Comparison of ENCODE assay signal across 9 cellular contexts in the genomic region with DNA sequence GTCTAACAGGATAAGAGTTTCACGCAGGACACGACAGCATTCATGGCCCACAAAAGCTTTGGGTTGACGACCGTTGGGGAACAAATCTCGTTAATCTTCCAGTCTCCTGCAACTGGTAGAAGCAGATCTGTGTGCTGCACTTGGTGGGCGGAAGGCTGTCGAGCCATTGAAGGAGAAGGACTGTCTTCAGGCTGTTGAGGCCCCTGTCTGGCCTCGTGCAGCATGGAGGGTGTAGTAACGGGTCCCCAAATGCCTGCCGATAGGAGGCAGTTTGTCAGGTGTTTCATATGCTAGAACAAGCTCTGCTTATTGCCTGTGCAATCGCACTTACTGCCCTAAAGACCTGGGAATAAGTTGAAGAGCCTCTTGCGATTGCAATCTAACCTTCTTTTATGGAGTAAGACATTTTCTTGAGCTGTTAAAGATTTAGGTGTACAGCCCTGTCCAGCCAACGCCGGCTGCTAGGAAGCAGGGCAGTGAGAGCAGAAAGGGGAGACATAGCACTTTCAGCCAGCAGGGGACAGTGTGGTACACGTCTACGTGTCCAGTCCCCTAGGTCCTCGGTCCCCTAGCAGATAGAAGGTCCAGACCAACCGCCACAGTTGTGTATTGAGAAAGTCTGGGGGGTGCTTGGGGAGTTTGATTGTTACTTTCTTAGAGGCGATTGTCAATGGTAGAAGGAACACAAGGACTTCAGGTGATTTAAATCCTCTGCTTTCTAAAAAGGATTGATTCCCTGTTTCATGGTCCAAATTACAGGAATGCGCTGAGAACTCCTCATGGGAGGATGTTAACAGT.
DNase-seq lines count a peak whose midpoint lies in the region; ATAC-seq, FAIRE-seq and TF ChIP-seq lines count a peak whose summit lies in the region.
"Had no signal": no experiment of that assay in that cellular context is flagged by ENCODE, and none has a peak within 500 bp of the region (broad histone marks: within the 10 kb centered on the region; RNA-seq: fewer than 3 reads in every experiment).

No MANE protein-coding gene starts in this region.

- no peak for ATAC-seq in RWPE2 (ENCODE audit: low read depth)
- peak; percentile 63 for ATAC-seq in mucosa of descending colon
- no peak for ATAC-seq in GM18870 (IDR thresholded peaks at IDR 0.05; ENCODE audit: unreplicated experiment)

- H3K4me1 ChIP-seq in RWPE2 (ENCODE audit: insufficient read depth, poor library complexity, severe bottlenecking) = peaks cover 14% of the 10 kb centered on the region
- no peaks in the 10 kb centered on the region for H3K4me1 ChIP-seq in endodermal cell (ENCODE audit: control insufficient read depth, insufficient read depth, low read length)
- peaks cover 10% of the 10 kb centered on the region for H3K4me1 ChIP-seq in mucosa of descending colon (ENCODE audit: low read depth)

- H3K4me1 Mint-ChIP-seq in HFFc6 (ENCODE audit: low read depth) = peaks cover 26% of the 10 kb centered on the region
- peaks cover 14% of the 10 kb centered on the region for H3K4me1 Mint-ChIP-seq in endodermal cell

- H3K27ac Mint-ChIP-seq in HFFc6 (no peak overlapping the region), endodermal cell (no peak overlapping the region)

- H3K9me3 ChIP-seq in RWPE2 (ENCODE audit: severe bottlenecking) (no peaks in the 10 kb centered on the region), endodermal cell (ENCODE audit: control insufficient read depth, low read length) (no peaks in the 10 kb centered on the region), mucosa of descending colon (no peaks in the 10 kb centered on the region)

- H3K36me3 Mint-ChIP-seq in HFFc6 (ENCODE audit: low read depth) = no peaks in the 10 kb centered on the region
- H3K36me3 Mint-ChIP-seq in endodermal cell (ENCODE audit: low read depth) = no peaks in the 10 kb centered on the region

- H3K27me3 ChIP-seq in RWPE2 (ENCODE audit: insufficient read depth, poor library complexity, severe bottlenecking) (no peaks in the 10 kb centered on the region), endodermal cell (ENCODE audit: control insufficient read depth, insufficient read depth, low read length, poor library complexity, severe bottlenecking) (no peaks in the 10 kb centered on the region)

- FAIRE-seq in D721Med (lab: Jason Lieb, UNC) = no peak
- FAIRE-seq: islet of Langerhans had no signal

- no peak for DNase-seq in D721Med (ENCODE audit: insufficient read length, low spot score)
- peak; percentile 23 for DNase-seq in HFFc6
- DNase-seq in RWPE2 (ENCODE audit: low spot score) = peak; percentile 52
- peak; percentile 88 for DNase-seq in endodermal cell
- peak in 2 of 3 donors; percentile 76 to 89 for DNase-seq in mucosa of descending colon
- DNase-seq in cerebellar nuclear complex (lab: John Stamatoyannopoulos, UW) = no peak
- no peak for DNase-seq in NK-92 treated with Interleukin-12 subunit alpha and Interleukin-12 subunit beta, amount 100 ng/mL, for 24 hours (lab: John Stamatoyannopoulos, UW)

- H3K4me3 ChIP-seq in RWPE2 (ENCODE audit: severe bottlenecking) (no peak overlapping the region), endodermal cell (ENCODE audit: low read length) (no peak overlapping the region), mucosa of descending colon (no peak overlapping the region)

- H3K4me3 Mint-ChIP-seq in HFFc6 = no peak overlapping the region
- no peak overlapping the region for H3K4me3 Mint-ChIP-seq in endodermal cell

- 73 to 78% methylated on average over 18 to 20 of the region's 20 CpGs for WGBS in endodermal cell (ENCODE audit: insufficient coverage in 1 of 2, insufficient read length in 1 of 2), 2 experiments

- H3K27me3 Mint-ChIP-seq in HFFc6 (ENCODE audit: insufficient read depth) (peaks cover 8% of the 10 kb centered on the region), endodermal cell (ENCODE audit: insufficient read depth) (no peaks in the 10 kb centered on the region)

- TF ChIP-seq CTCF in D721Med (IDR thresholded peaks at IDR 0.05; ENCODE audit: insufficient read depth, missing control alignments) = peak; percentile 30
- peak; percentile 90 for TF ChIP-seq CTCF in HFFc6 (IDR thresholded peaks at IDR 0.05)
- peak; percentile 77 for TF ChIP-seq CTCF in RWPE2 (IDR thresholded peaks at IDR 0.05; ENCODE audit: poor library complexity, severe bottlenecking)
- TF ChIP-seq CTCF in endodermal cell (conservative IDR thresholded peaks at IDR 0.05) = peak; percentile 93
- peak; percentile 57 for TF ChIP-seq CTCF in mucosa of descending colon (IDR thresholded peaks at IDR 0.05)

- H3K9ac ChIP-seq in endodermal cell (ENCODE audit: extremely low read depth, low read length, poor library complexity, severe bottlenecking) = no peak overlapping the region

- no peak overlapping the region for H3K27ac ChIP-seq in RWPE2 (ENCODE audit: poor library complexity, severe bottlenecking)
- H3K27ac ChIP-seq in endodermal cell (ENCODE audit: low read depth, low read length) = no peak overlapping the region

- H3K9me3 Mint-ChIP-seq in HFFc6 = no peaks in the 10 kb centered on the region
- no peaks in the 10 kb centered on the region for H3K9me3 Mint-ChIP-seq in endodermal cell

- intact Hi-C loops in mucosa of descending colon (cut with DNase I, micrococcal nuclease) = loop anchor here (5.0 to 10.0 kb wide), 2 partner anchors 155 to 167 kb away; partner anchors contain the start of gene RIPK4 (in 1 of the 2)

- H3K36me3 ChIP-seq in RWPE2 (ENCODE audit: low read depth) = no peaks in the 10 kb centered on the region
- H3K36me3 ChIP-seq in endodermal cell (ENCODE audit: control insufficient read depth, insufficient read depth, low read length) = no peaks in the 10 kb centered on the region
- H3K36me3 ChIP-seq in mucosa of descending colon (ENCODE audit: low read depth) = no peaks in the 10 kb centered on the region

Comparison
In these comparisons a context has a peak if more than half of its experiments do, and no peak if none do; other contexts are left out.
1. DNase-seq: peak in HFFc6 (single experiment), RWPE2 (single experiment), endodermal cell (single experiment) and mucosa of descending colon (2 of 3); none in D721Med (single experiment), cerebellar nuclear complex (0 of 2) and NK-92 treated with Interleukin-12 subunit alpha and Interleukin-12 subunit beta, amount 100 ng/mL, for 24 hours (single experiment).
2. CTCF ChIP-seq: peak in every context shown above with its lines; median percentile 93 in endodermal cell; 90 in HFFc6; 77 in RWPE2; 57 in mucosa of descending colon; 30 in D721Med.